ENCODE assay signal across 9 cellular contexts in the genomic region with DNA sequence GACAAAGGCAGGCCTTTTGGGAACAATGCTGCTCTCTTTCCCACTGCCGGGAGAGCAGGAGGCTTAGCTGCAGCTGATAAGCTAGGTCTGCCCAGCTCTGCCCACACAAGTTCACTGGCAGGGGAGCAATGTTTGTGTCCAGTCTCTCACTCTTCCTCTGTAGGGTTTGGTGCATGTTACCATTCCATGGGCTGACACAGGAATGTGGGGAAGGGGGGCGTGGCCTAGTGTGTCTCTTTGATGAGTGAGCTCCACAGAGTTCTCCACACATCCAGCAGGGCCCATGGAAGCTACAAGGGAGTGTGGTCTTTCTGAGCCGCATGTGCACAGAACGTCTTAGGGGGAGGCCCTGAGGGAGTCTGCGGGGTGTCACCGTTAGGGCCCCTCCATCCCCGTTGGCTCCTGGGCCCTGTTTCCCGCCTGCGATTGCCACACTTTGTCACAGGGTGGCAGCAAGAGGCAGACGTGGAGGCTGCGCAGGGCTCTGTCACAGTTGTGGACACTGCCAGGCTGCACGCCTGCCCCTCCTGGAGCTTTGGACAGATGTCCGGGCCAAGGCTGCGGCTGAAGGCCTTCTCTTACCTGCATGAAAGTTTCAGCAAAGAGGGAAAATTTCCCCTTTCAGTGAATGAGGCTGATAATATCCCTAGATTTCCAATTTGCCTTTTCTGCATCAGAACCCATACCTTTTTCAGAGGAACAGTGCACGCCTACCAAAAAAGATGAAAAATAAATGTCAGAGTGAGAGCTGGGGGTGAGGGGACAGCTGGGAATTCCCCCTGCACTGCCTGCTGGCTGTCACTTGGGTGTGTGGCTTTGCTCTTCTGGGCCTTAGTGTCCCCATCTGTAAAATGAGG. TPM values are rescaled to one million over a fixed set of nuclear protein-coding genes. Genes with fewer than 3 reads are reported as not detected.
DNase-seq lines count a peak whose midpoint lies in the region; ATAC-seq and TF ChIP-seq lines count a peak whose summit lies in the region.
"Had no signal": no experiment of that assay in that cellular context is flagged by ENCODE, and none has a peak within 500 bp of the region (broad histone marks: within the 10 kb centered on the region; RNA-seq: fewer than 3 reads in every experiment).

No MANE protein-coding gene starts in this region.

- no peak overlapping the region for H3K27ac ChIP-seq in esophagus squamous epithelium
- H3K27ac ChIP-seq: skin epidermis had no signal

- TF ChIP-seq CTCF in esophagus squamous epithelium (IDR thresholded peaks at IDR 0.05), result peak in 5 of 6 experiments; percentile 33 to 75 (median 53)

- H3K27me3 ChIP-seq in H7 (ENCODE audit: control insufficient read depth, insufficient read depth, low read length), result no peaks in the 10 kb centered on the region
- H3K27me3 ChIP-seq in NT2/D1 (ENCODE audit: insufficient read depth, insufficient read length), result no peaks in the 10 kb centered on the region
- peaks cover 0 to 4% (median 0%) of the 10 kb centered on the region in 4 donors for H3K27me3 ChIP-seq in esophagus squamous epithelium

- DNase-seq in AG08395 (ENCODE audit: low spot score) (peak; percentile 46), H7 (peak; percentile 86), NT2/D1 (ENCODE audit: low read depth, low spot score) (no peak), esophagus squamous epithelium (lab: John Stamatoyannopoulos, UW) (no peak), occipital lobe (lab: John Stamatoyannopoulos, UW) (peak; percentile 41), NOMO-1 treated with DMSO at 0.1 percent for 48 hours (lab: John Stamatoyannopoulos, UW; ENCODE audit: unreplicated experiment) (no peak)

- H3K9me3 ChIP-seq in NT2/D1 (ENCODE audit: insufficient read depth, low read length) (no peaks in the 10 kb centered on the region), esophagus squamous epithelium (no peaks in the 10 kb centered on the region)

- 37 to 47% methylated on average over 3 to 5 of the region's 15 CpGs for WGBS in esophagus squamous epithelium, 2 donors

- no peak for ATAC-seq in HG03108 (IDR thresholded peaks at IDR 0.05; ENCODE audit: unreplicated experiment)
- ATAC-seq in GM18505 (IDR thresholded peaks at IDR 0.05; ENCODE audit: unreplicated experiment), result no peak

- TF ChIP-seq POLR2A in esophagus squamous epithelium (IDR thresholded peaks at IDR 0.05), result no peak
- TF ChIP-seq POLR2A in GM18505 (IDR thresholded peaks at IDR 0.05; ENCODE audit: borderline replicate concordance, extremely low read depth, insufficient read depth, insufficient read length), result no peak

- H3K4me3 ChIP-seq in H7 (ENCODE audit: insufficient read depth, low read depth, low read length) (no peak overlapping the region), NT2/D1 (ENCODE audit: insufficient read length, low read depth) (no peak overlapping the region), esophagus squamous epithelium (no peak overlapping the region)
- H3K4me3 ChIP-seq: skin epidermis had no signal

- peak overlapping the region; percentile 29 for H3K9ac ChIP-seq in NT2/D1 (ENCODE audit: insufficient read length, low read depth)

- H3K36me3 ChIP-seq in H7 (replicated peaks; ENCODE audit: control insufficient read depth, insufficient read depth, low read length) (no peaks in the 10 kb centered on the region), NT2/D1 (ENCODE audit: insufficient read depth, insufficient read length, low read length) (no peaks in the 10 kb centered on the region), esophagus squamous epithelium (no peaks in the 10 kb centered on the region)

- peaks cover 9% of the 10 kb centered on the region for H3K4me1 ChIP-seq in NT2/D1 (ENCODE audit: insufficient read depth, insufficient read length)
- no peaks in the 10 kb centered on the region for H3K4me1 ChIP-seq in esophagus squamous epithelium

- intact Hi-C loops in esophagus squamous epithelium (cut with DNase I), result no loop called here

RNA-seq across cellular contexts. Expression of a gene that starts 24.3 kb away (rescaled TPM):
- 1.6 TPM in 2 replicates for total RNA-seq in H7 (2014; rRNA removed; shearing (Covaris generic))
- total RNA-seq in esophagus squamous epithelium (1 to 10 TPM; 1.2 to 7.1 (median 5.1) TPM), occipital lobe (11.2 TPM)

Comparison
In these comparisons a context has a peak if more than half of its experiments do, and no peak if none do; other contexts are left out.
1. DNase-seq: peak in AG08395 (single experiment), H7 (single experiment) and occipital lobe (single experiment); none in NT2/D1 (single experiment), esophagus squamous epithelium (single experiment) and NOMO-1 treated with DMSO at 0.1 percent for 48 hours (single experiment).